ENCODE assay signal across 10 cellular contexts in the genomic region with DNA sequence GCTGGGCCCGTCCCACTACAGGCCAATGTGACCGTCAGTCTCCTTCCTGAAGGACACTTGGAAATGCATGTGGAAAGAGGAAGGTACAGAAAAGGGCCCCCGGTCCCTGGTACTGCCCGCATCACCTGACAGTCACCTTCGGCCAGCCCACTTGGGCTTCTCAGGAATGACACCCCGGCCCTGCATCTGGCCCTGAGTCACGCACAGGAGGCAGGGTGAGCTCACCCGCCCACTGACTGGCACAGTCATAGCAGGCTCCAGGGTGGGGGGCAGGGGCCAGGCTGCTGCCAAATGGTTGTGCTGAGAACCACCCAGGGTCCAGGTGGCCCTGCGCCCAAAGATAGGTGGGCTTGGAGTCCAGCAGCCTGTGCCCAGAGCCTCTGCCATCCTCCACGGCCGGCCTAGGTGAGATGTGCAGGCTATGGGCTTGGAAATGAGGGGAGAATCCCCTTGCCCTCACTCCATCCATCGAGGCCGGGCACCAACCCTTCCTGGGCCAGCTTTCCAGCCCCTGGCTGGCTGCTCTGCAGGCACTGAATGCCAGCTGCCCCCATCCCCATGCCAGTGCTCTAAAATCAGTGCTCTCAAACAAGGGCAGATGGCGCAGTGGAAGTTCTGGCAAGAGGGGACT.
DNase-seq lines count a peak whose midpoint lies in the region; ATAC-seq and FAIRE-seq lines count a peak whose summit lies in the region.
"Had no signal": no experiment of that assay in that cellular context is flagged by ENCODE, and none has a peak within 500 bp of the region (broad histone marks: within the 10 kb centered on the region; RNA-seq: fewer than 3 reads in every experiment).

No MANE protein-coding gene starts in this region.

- no peak for ATAC-seq in HG03196 (IDR thresholded peaks at IDR 0.05; ENCODE audit: unreplicated experiment)
- no peak for ATAC-seq in GM18907 (IDR thresholded peaks at IDR 0.05; ENCODE audit: unreplicated experiment)

- peak; percentile 34 for DNase-seq in stimulated activated CD4-positive, alpha-beta T cell treated with anti-CD3 and anti-CD28 coated beads, Interleukin-15, amount 100 ng/mL, for 24 hours
- no peak for DNase-seq in stimulated activated CD4-positive, alpha-beta T cell treated with anti-CD3 and anti-CD28 coated beads, Interleukin-4, amount 100 ng/mL, for 4 hours
- DNase-seq in RCC 7860 (ENCODE audit: low spot score) (peak; percentile 64), glomerular visceral epithelial cell (ENCODE audit: extremely low spot score) (peak; percentile 74), urothelium cell line (ENCODE audit: low spot score) (peak; percentile 95), midbrain (lab: John Stamatoyannopoulos, UW) (no peak)
- DNase-seq: activated CD4-positive, alpha-beta T cell treated with anti-CD3 and anti-CD28 coated beads, Interleukin-2, amount 50 U/mL, for 4 hours; HFFc6 had no signal

- FAIRE-seq in RCC 7860 (lab: Jason Lieb, UNC) (no peak), urothelium cell line (lab: Jason Lieb, UNC) (peak; percentile 87)

Comparison
In these comparisons a context has a peak if more than half of its experiments do, and no peak if none do; other contexts are left out.
1. DNase-seq: peak in stimulated activated CD4-positive, alpha-beta T cell treated with anti-CD3 and anti-CD28 coated beads, Interleukin-15, amount 100 ng/mL, for 24 hours (single experiment), RCC 7860 (single experiment), glomerular visceral epithelial cell (single experiment) and urothelium cell line (single experiment); none in stimulated activated CD4-positive, alpha-beta T cell treated with anti-CD3 and anti-CD28 coated beads, Interleukin-4, amount 100 ng/mL, for 4 hours (0 of 2) and midbrain (single experiment).